In genomic region chr3:125622381-125622788, GRCh38 we compare ENCODE assay signal across 22 cellular contexts. TPM values are rescaled to one million over a fixed set of nuclear protein-coding genes. Genes with fewer than 3 reads are reported as not detected.
A peak's percentile ranks its signal among the peaks of the same experiment; 100 is the strongest.
DNase-seq lines count a peak whose midpoint lies in the region; ATAC-seq, FAIRE-seq and TF ChIP-seq lines count a peak whose summit lies in the region.
"Had no signal": no experiment of that assay in that cellular context is flagged by ENCODE, and none has a peak within 500 bp of the region (broad histone marks: within the 10 kb centered on the region; RNA-seq: fewer than 3 reads in every experiment).

No MANE protein-coding gene starts in this region.

- H3K36me3 ChIP-seq in kidney (ENCODE audit: control insufficient read depth in 1 of 2, insufficient read depth in 2 of 2, low read length in 2 of 2), result no peaks in the 10 kb centered on the region
- no peaks in the 10 kb centered on the region for H3K36me3 ChIP-seq in psoas muscle (ENCODE audit: insufficient read depth in 1 of 2, low read depth in 1 of 2)
- no peaks in the 10 kb centered on the region for H3K36me3 ChIP-seq in CD4-positive, alpha-beta memory T cell (ENCODE audit: insufficient read depth, low read length)
- H3K36me3 ChIP-seq: adrenal gland, neutrophil, suprapubic skin had no signal

- H3K9me3 Mint-ChIP-seq in CD4-positive, alpha-beta memory T cell, result peaks cover 0 to 3% (median 0%) of the 10 kb centered on the region in 8 donors
- H3K9me3 Mint-ChIP-seq: activated T-helper 2 cell treated with anti-CD3 and anti-CD28 coated beads, Interferon-gamma antibody, Interleukin-2, Interleukin-4, amounts not matched to agents 10 μg/mL and 5 μg/mL and 100 μg/mL, durations not matched to agents 14 hours and 24 hours and 36 hours; effector memory CD8-positive, alpha-beta T cell had no signal

- H3K27ac Mint-ChIP-seq in CD4-positive, alpha-beta memory T cell, result no peak overlapping the region
- H3K27ac Mint-ChIP-seq: activated T-helper 2 cell treated with anti-CD3 and anti-CD28 coated beads, Interferon-gamma antibody, Interleukin-2, Interleukin-4, amounts not matched to agents 10 μg/mL and 5 μg/mL and 100 μg/mL, durations not matched to agents 14 hours and 24 hours and 36 hours; effector memory CD8-positive, alpha-beta T cell had no signal

- POLR2A ChIA-PET in CD4-positive, alpha-beta memory T cell (lab: Charles Lee; ENCODE audit: partially characterized antibody), result no interaction called here

- H3K27ac ChIP-seq in kidney (ENCODE audit: low read depth in 2 of 2, low read length in 2 of 2), result no peak overlapping the region
- H3K27ac ChIP-seq in psoas muscle, result peak overlapping the region; percentile 84
- no peak overlapping the region for H3K27ac ChIP-seq in CD4-positive, alpha-beta memory T cell (ENCODE audit: low read depth, low read length)
- H3K27ac ChIP-seq: adrenal gland, neutrophil, PC-9, skin epidermis, suprapubic skin had no signal

- WGBS in psoas muscle, 3 donors, result 20 to 30% (median 21%) methylated on average over 6 of the region's 6 CpGs

- no peak overlapping the region for H3K4me3 Mint-ChIP-seq in CD4-positive, alpha-beta memory T cell
- H3K4me3 Mint-ChIP-seq: effector memory CD8-positive, alpha-beta T cell had no signal

- DNase-seq in Right ventricle myocardium inferior (ENCODE audit: missing footprints) (peak; percentile 76), cardiac septum (ENCODE audit: low spot score) (no peak), kidney (peak; percentile 84), psoas muscle (peak; percentile 69 to 89), ureter (ENCODE audit: low spot score) (peak; percentile 56), HTR-8/SVneo (ENCODE audit: insufficient read length, low spot score) (no peak), NCI-H1048 (lab: John Stamatoyannopoulos, UW) (no peak)
- no peak for DNase-seq in CD4-positive, alpha-beta memory T cell
- DNase-seq: 8988T; activated CD8-positive, alpha-beta memory T cell treated with anti-CD3 and anti-CD28 coated beads for 24 hours; adrenal gland; effector memory CD8-positive, alpha-beta T cell; GF-D8; NCI-H1436 treated with DMSO at 0.1 percent for 48 hours; PC-9; stimulated activated CD4-positive, alpha-beta T cell treated with anti-CD3 and anti-CD28 coated beads, Interleukin-2, amount 100 ng/mL, for 48 hours had no signal

- H3K4me3 ChIP-seq in kidney (ENCODE audit: low read length in 2 of 2) (no peak overlapping the region), psoas muscle (peak overlapping the region; percentile 16)
- no peak overlapping the region for H3K4me3 ChIP-seq in CD4-positive, alpha-beta memory T cell (ENCODE audit: low read length in 2 of 2)
- H3K4me3 ChIP-seq: adrenal gland, PC-9, skin epidermis, suprapubic skin had no signal

- no peaks in the 10 kb centered on the region for H3K4me1 Mint-ChIP-seq in CD4-positive, alpha-beta memory T cell

- H3K27me3 Mint-ChIP-seq in CD4-positive, alpha-beta memory T cell, result peaks cover under 1 to 8% of the 10 kb centered on the region in 2 donors

- H3K36me3 Mint-ChIP-seq in CD4-positive, alpha-beta memory T cell, result no peaks in the 10 kb centered on the region

- TF ChIP-seq CTCF in kidney (IDR thresholded peaks at IDR 0.05; ENCODE audit: borderline replicate concordance, extremely low read depth, insufficient read depth) (no peak), psoas muscle (IDR thresholded peaks at IDR 0.05) (no peak)

- FAIRE-seq in kidney (lab: Jason Lieb, UNC) (no peak), HTR-8/SVneo (lab: Jason Lieb, UNC) (no peak)
- FAIRE-seq: D721Med, GM12892 had no signal

- CTCF ChIA-PET in CD4-positive, alpha-beta memory T cell (lab: Charles Lee; ENCODE audit: partially characterized antibody), result no interaction called here

- no peak overlapping the region for H3K9ac ChIP-seq in kidney (ENCODE audit: low read length in 2 of 2)

- H3K9me3 ChIP-seq in kidney (ENCODE audit: control insufficient read depth in 1 of 2, low read length in 2 of 2), result no peaks in the 10 kb centered on the region
- no peaks in the 10 kb centered on the region for H3K9me3 ChIP-seq in psoas muscle
- H3K9me3 ChIP-seq in CD4-positive, alpha-beta memory T cell (ENCODE audit: control insufficient read depth in 1 of 2, low read length in 2 of 2), result no peaks in the 10 kb centered on the region
- H3K9me3 ChIP-seq: adrenal gland, neutrophil, suprapubic skin had no signal

- H3K4me1 ChIP-seq in kidney (ENCODE audit: control insufficient read depth in 1 of 2, insufficient read depth in 1 of 2, low read depth in 1 of 2, low read length in 2 of 2) (no peaks in the 10 kb centered on the region), psoas muscle (peaks cover 15% of the 10 kb centered on the region)
- H3K4me1 ChIP-seq in CD4-positive, alpha-beta memory T cell (ENCODE audit: insufficient read depth, low read length), result no peaks in the 10 kb centered on the region
- H3K4me1 ChIP-seq: adrenal gland, suprapubic skin had no signal

- no peaks in the 10 kb centered on the region for H3K27me3 ChIP-seq in psoas muscle (ENCODE audit: insufficient read depth in 3 of 3, low read length in 2 of 3)
- no peaks in the 10 kb centered on the region for H3K27me3 ChIP-seq in CD4-positive, alpha-beta memory T cell (ENCODE audit: insufficient read depth, low read length)
- H3K27me3 ChIP-seq: adrenal gland, suprapubic skin had no signal

- ATAC-seq in Right ventricle myocardium inferior (peak; percentile 96), psoas muscle (peak; percentile 90 to 96 (median 92))
- ATAC-seq: effector memory CD8-positive, alpha-beta T cell had no signal

- intact Hi-C loops in Right ventricle myocardium inferior (cut with DNase I), result loop anchor here (1.0 kb wide), 1 partner anchor 27 kb away; the partner anchor contains the start of gene OSBPL11
- intact Hi-C loops in cardiac septum (cut with DNase I), result no loop called here
- intact Hi-C loops in kidney (cut with DNase I), result no loop called here
- intact Hi-C loops in psoas muscle (cut with DNase I), result loop anchor here in 1 of 2 donors (2.0 kb wide), 1 partner anchor 28 kb away; the partner anchor contains the start of gene OSBPL11
- intact Hi-C loops in CD4-positive, alpha-beta memory T cell (cut with micrococcal nuclease), result no loop called here

RNA-seq across cellular contexts. Expression of gene OSBPL11, which starts 27.1 kb away (rescaled TPM):
- 9.5 TPM for total RNA-seq in Right ventricle myocardium inferior
- 9.6 TPM for total RNA-seq in cardiac septum
- total RNA-seq in kidney, result 16.1 TPM
- 5.0 TPM for polyA plus RNA-seq in kidney (ENCODE audit: insufficient read depth, low read depth, low replicate concordance)
- 10 to 100 TPM; 24.1 to 74.7 (median 50.1) TPM for total RNA-seq in psoas muscle
- 10 to 100 TPM; 15.1 to 57.3 (median 36.9) TPM for polyA plus RNA-seq in psoas muscle
- 14.8 TPM for total RNA-seq in ureter
- 10 to 100 TPM; 13.9 to 14.7 TPM for total RNA-seq in CD4-positive, alpha-beta memory T cell
- polyA plus RNA-seq in CD4-positive, alpha-beta memory T cell, result 1 to 10 TPM; 6.7 to 8.2 TPM

Comparison
In these comparisons a context has a peak if more than half of its experiments do, and no peak if none do; other contexts are left out.
1. DNase-seq: peak in Right ventricle myocardium inferior (single experiment), kidney (single experiment), psoas muscle (2 of 2) and ureter (single experiment); none in cardiac septum (single experiment), HTR-8/SVneo (single experiment), NCI-H1048 (single experiment) and CD4-positive, alpha-beta memory T cell (0 of 5).